1 cellular context compared by ENCODE assay signal in the genomic region with DNA sequence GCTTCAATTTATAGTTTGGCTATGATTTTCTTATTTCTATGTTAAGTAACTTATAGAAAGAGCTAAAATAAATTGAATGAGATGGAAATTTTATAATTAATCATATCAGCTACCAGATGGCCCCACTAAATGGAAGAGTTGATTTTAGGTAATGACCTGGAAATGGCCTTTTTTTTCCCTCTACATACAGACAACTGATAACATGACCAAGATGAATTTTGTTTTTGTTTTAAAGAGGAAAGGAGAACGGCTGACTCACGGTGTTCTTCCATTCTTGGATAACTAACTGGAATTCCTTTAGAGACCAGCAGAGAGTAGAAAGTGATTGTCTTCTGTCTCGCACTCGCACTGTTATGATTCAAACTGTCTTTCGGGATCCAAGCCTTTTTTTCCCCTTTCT.
TF ChIP-seq lines count a peak whose summit lies in the region.

No MANE protein-coding gene starts in this region.

TF ChIP-seq in HepG2, 621 proteins besides CTCF, POLR2A, EP300 and RAD21 (continued from another document):
- TF ChIP-seq, protein P1, sequence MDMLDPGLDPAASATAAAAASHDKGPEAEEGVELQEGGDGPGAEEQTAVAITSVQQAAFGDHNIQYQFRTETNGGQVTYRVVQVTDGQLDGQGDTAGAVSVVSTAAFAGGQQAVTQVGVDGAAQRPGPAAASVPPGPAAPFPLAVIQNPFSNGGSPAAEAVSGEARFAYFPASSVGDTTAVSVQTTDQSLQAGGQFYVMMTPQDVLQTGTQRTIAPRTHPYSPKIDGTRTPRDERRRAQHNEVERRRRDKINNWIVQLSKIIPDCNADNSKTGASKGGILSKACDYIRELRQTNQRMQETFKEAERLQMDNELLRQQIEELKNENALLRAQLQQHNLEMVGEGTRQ (IDR thresholded peaks at IDR 0.05; ENCODE audit: low read depth, low read length) = no peak
- TF ChIP-seq, protein P1 (CRISPR knock-in tag; IDR thresholded peaks at IDR 0.05; ENCODE audit: borderline replicate concordance) = no peak
- TF ChIP-seq PITX1 (CRISPR knock-in tag; IDR thresholded peaks at IDR 0.05) (no peak), ZNF737 (CRISPR knock-in tag; IDR thresholded peaks at IDR 0.05; ENCODE audit: borderline replicate concordance) (no peak), CCDC6 (CRISPR knock-in tag; IDR thresholded peaks at IDR 0.05) (no peak), KLF11 (CRISPR knock-in tag; IDR thresholded peaks at IDR 0.05) (no peak), ZMYM3 (CRISPR knock-in tag; IDR thresholded peaks at IDR 0.05) (no peak), SSRP1 (CRISPR knock-in tag; IDR thresholded peaks at IDR 0.05) (no peak)
- TF ChIP-seq, protein P2, sequence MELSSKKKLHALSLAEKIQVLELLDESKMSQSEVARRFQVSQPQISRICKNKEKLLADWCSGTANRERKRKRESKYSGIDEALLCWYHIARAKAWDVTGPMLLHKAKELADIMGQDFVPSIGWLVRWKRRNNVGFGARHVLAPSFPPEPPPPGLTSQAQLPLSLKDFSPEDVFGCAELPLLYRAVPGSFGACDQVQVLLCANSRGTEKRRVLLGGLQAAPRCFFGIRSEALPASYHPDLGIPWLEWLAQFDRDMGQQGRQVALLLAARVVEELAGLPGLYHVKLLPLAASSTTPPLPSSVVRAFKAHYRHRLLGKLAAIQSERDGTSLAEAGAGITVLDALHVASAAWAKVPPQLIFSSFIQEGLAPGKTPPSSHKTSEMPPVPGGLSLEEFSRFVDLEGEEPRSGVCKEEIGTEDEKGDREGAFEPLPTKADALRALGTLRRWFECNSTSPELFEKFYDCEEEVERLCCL (CRISPR knock-in tag; IDR thresholded peaks at IDR 0.05; ENCODE audit: borderline replicate concordance) = no peak
